ENCODE assay signal across 28 cellular contexts in the genomic region with DNA sequence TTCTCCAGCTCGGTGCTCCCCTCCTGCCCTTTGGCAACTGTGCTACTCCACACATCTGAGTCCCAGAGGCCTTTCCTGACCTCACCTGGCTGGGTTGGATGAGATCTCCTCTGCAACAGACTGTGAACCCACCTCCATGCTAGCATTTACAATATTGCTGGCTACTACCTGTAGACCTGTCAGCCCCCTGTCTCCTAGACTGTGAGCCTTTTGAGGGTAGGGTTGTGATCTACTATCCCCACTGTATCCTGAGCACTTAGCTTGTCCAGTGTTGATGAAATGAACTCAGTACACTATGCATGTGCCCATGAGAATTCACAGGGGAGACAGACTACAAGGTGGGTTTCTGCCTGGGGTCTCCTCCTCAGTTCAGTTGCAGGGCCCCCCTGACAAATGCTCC.
"Had no signal": no experiment of that assay in that cellular context is flagged by ENCODE, and none has a peak within 500 bp of the region (broad histone marks: within the 10 kb centered on the region; RNA-seq: fewer than 3 reads in every experiment).

No MANE protein-coding gene starts in this region.

- ATAC-seq: activated CD4-positive, alpha-beta T cell treated with anti-CD3 and anti-CD28 coated beads for 36 hours; activated CD8-positive, alpha-beta memory T cell treated with anti-CD3 and anti-CD28 coated beads, Interleukin-2, amount 10 ng/mL, durations not matched to agents 7 days and 5 days; activated CD8-positive, alpha-beta T cell treated with anti-CD3 and anti-CD28 coated beads, Interleukin-2, amount 10 ng/mL, durations not matched to agents 7 days and 5 days; activated naive CD4-positive, alpha-beta T cell treated with anti-CD3 and anti-CD28 coated beads, Interleukin-2, amount 50 U/mL, for 72 hours; gastroesophageal sphincter had no signal

- H3K4me1 ChIP-seq: ascending aorta, breast epithelium, esophagus squamous epithelium, gastroesophageal sphincter had no signal

- H3K9me3 Mint-ChIP-seq: activated CD4-positive, alpha-beta memory T cell treated with anti-CD3 and anti-CD28 coated beads for 36 hours; activated CD4-positive, alpha-beta T cell treated with anti-CD3 and anti-CD28 coated beads, Interleukin-2, amount 10 ng/mL, durations not matched to agents 24 days and 14 days; activated naive CD4-positive, alpha-beta T cell treated with anti-CD3 and anti-CD28 coated beads, Interleukin-2, amount 10 ng/mL, durations not matched to agents 7 days and 5 days; activated naive CD4-positive, alpha-beta T cell treated with anti-CD3 and anti-CD28 coated beads, Interleukin-2, amount 50 U/mL, for 72 hours; activated naive CD8-positive, alpha-beta T cell treated with anti-CD3 and anti-CD28 coated beads, Interleukin-2, amount 10 ng/mL, durations not matched to agents 7 days and 5 days; central memory CD8-positive, alpha-beta T cell; dendritic cell treated with granulocyte-macrophage colony-stimulating factor and Interleukin-4, amounts not matched to agents 40 ng/mL and 50 ng/mL, for 4 days had no signal

- DNase-seq: activated CD4-positive, alpha-beta memory T cell treated with anti-CD3 and anti-CD28 coated beads for 36 hours; activated CD4-positive, alpha-beta T cell treated with anti-CD3 and anti-CD28 coated beads for 36 hours; activated CD4-positive, alpha-beta T cell treated with anti-CD3 and anti-CD28 coated beads, Interleukin-2, amount 10 ng/mL, durations not matched to agents 24 days and 14 days; activated CD4-positive, CD25-positive, alpha-beta regulatory T cell; activated CD4-positive, CD25-positive, alpha-beta regulatory T cell treated with anti-CD3 and anti-CD28 coated beads, Interleukin-2, amount 50 U/mL, for 72 hours; activated CD8-positive, alpha-beta memory T cell treated with anti-CD3 and anti-CD28 coated beads, Interleukin-2, amount 10 ng/mL, durations not matched to agents 7 days and 5 days; activated CD8-positive, alpha-beta memory T cell treated with anti-CD3 and anti-CD28 coated beads, Interleukin-2, amount 50 U/mL, for 4 hours; activated CD8-positive, alpha-beta T cell treated with anti-CD3 and anti-CD28 coated beads, Interleukin-2, amount 10 ng/mL, durations not matched to agents 7 days and 5 days; activated gamma-delta T cell; activated naive CD4-positive, alpha-beta T cell; activated naive CD4-positive, alpha-beta T cell treated with anti-CD3 and anti-CD28 coated beads, Interleukin-2, amount 10 ng/mL, durations not matched to agents 7 days and 5 days; activated naive CD8-positive, alpha-beta T cell treated with anti-CD3 and anti-CD28 coated beads, Interleukin-2, amount 10 ng/mL, durations not matched to agents 7 days and 5 days; activated T-cell treated with anti-CD3 and anti-CD28 coated beads, Interleukin-2, amount 50 U/mL, for 1 hour; activated T-cell treated with anti-CD3 and anti-CD28 coated beads, Interleukin-2, amount 50 U/mL, for 48 hours; dorsolateral prefrontal cortex; effector memory CD4-positive, alpha-beta T cell; erythroblast; esophagus squamous epithelium; foreskin melanocyte; T-helper 2 cell had no signal

- H3K27me3 ChIP-seq: ascending aorta, breast epithelium, dorsolateral prefrontal cortex had no signal

- H3K9me3 ChIP-seq: ascending aorta, breast epithelium, esophagus squamous epithelium, gastroesophageal sphincter had no signal

- H3K36me3 Mint-ChIP-seq: activated CD4-positive, alpha-beta memory T cell treated with anti-CD3 and anti-CD28 coated beads for 36 hours; activated CD8-positive, alpha-beta memory T cell treated with anti-CD3 and anti-CD28 coated beads, Interleukin-2, amount 10 ng/mL, durations not matched to agents 7 days and 5 days; activated naive CD4-positive, alpha-beta T cell treated with anti-CD3 and anti-CD28 coated beads, Interleukin-2, amount 10 ng/mL, durations not matched to agents 7 days and 5 days; activated naive CD4-positive, alpha-beta T cell treated with anti-CD3 and anti-CD28 coated beads, Interleukin-2, amount 50 U/mL, for 72 hours; activated naive CD8-positive, alpha-beta T cell treated with anti-CD3 and anti-CD28 coated beads, Interleukin-2, amount 10 ng/mL, durations not matched to agents 7 days and 5 days; brain had no signal

- H3K4me1 Mint-ChIP-seq: activated CD4-positive, alpha-beta T cell treated with anti-CD3 and anti-CD28 coated beads for 36 hours; activated CD4-positive, alpha-beta T cell treated with anti-CD3 and anti-CD28 coated beads, Interleukin-2, amount 10 ng/mL, durations not matched to agents 24 days and 14 days; activated CD8-positive, alpha-beta memory T cell treated with anti-CD3 and anti-CD28 coated beads, Interleukin-2, amount 10 ng/mL, durations not matched to agents 7 days and 5 days; activated naive CD4-positive, alpha-beta T cell treated with anti-CD3 and anti-CD28 coated beads, Interleukin-2, amount 10 ng/mL, durations not matched to agents 7 days and 5 days; activated naive CD8-positive, alpha-beta T cell treated with anti-CD3 and anti-CD28 coated beads, Interleukin-2, amount 10 ng/mL, durations not matched to agents 7 days and 5 days; central memory CD8-positive, alpha-beta T cell had no signal

- H3K27me3 Mint-ChIP-seq: activated CD4-positive, alpha-beta T cell treated with anti-CD3 and anti-CD28 coated beads, Interleukin-2, amount 10 ng/mL, durations not matched to agents 24 days and 14 days; activated CD8-positive, alpha-beta memory T cell treated with anti-CD3 and anti-CD28 coated beads, Interleukin-2, amount 10 ng/mL, durations not matched to agents 7 days and 5 days; activated naive CD4-positive, alpha-beta T cell treated with anti-CD3 and anti-CD28 coated beads, Interleukin-2, amount 10 ng/mL, durations not matched to agents 7 days and 5 days had no signal

- H3K4me3 Mint-ChIP-seq: activated CD4-positive, alpha-beta memory T cell treated with anti-CD3 and anti-CD28 coated beads for 36 hours; activated CD4-positive, alpha-beta T cell treated with anti-CD3 and anti-CD28 coated beads for 36 hours; activated CD4-positive, alpha-beta T cell treated with anti-CD3 and anti-CD28 coated beads, Interleukin-2, amount 10 ng/mL, durations not matched to agents 24 days and 14 days; activated CD8-positive, alpha-beta memory T cell treated with anti-CD3 and anti-CD28 coated beads, Interleukin-2, amount 10 ng/mL, durations not matched to agents 7 days and 5 days; activated CD8-positive, alpha-beta T cell treated with anti-CD3 and anti-CD28 coated beads, Interleukin-2, amount 10 ng/mL, durations not matched to agents 7 days and 5 days; activated naive CD4-positive, alpha-beta T cell treated with anti-CD3 and anti-CD28 coated beads, Interleukin-2, amount 10 ng/mL, durations not matched to agents 7 days and 5 days; activated naive CD8-positive, alpha-beta T cell treated with anti-CD3 and anti-CD28 coated beads, Interleukin-2, amount 10 ng/mL, durations not matched to agents 7 days and 5 days; brain; central memory CD8-positive, alpha-beta T cell; dendritic cell treated with granulocyte-macrophage colony-stimulating factor and Interleukin-4, amounts not matched to agents 40 ng/mL and 50 ng/mL, for 4 days had no signal

- H3K27ac ChIP-seq: ascending aorta, breast epithelium, coronary artery, dorsolateral prefrontal cortex, esophagus squamous epithelium, gastroesophageal sphincter had no signal

- H3K27ac Mint-ChIP-seq: activated CD4-positive, alpha-beta memory T cell treated with anti-CD3 and anti-CD28 coated beads for 36 hours; activated CD4-positive, alpha-beta T cell treated with anti-CD3 and anti-CD28 coated beads for 36 hours; activated CD4-positive, alpha-beta T cell treated with anti-CD3 and anti-CD28 coated beads, Interleukin-2, amount 10 ng/mL, durations not matched to agents 24 days and 14 days; activated CD8-positive, alpha-beta memory T cell treated with anti-CD3 and anti-CD28 coated beads, Interleukin-2, amount 10 ng/mL, durations not matched to agents 7 days and 5 days; activated CD8-positive, alpha-beta T cell treated with anti-CD3 and anti-CD28 coated beads, Interleukin-2, amount 10 ng/mL, durations not matched to agents 7 days and 5 days; activated naive CD4-positive, alpha-beta T cell treated with anti-CD3 and anti-CD28 coated beads, Interleukin-2, amount 10 ng/mL, durations not matched to agents 7 days and 5 days; activated naive CD4-positive, alpha-beta T cell treated with anti-CD3 and anti-CD28 coated beads, Interleukin-2, amount 50 U/mL, for 72 hours; activated naive CD8-positive, alpha-beta T cell treated with anti-CD3 and anti-CD28 coated beads, Interleukin-2, amount 10 ng/mL, durations not matched to agents 7 days and 5 days; brain; dendritic cell treated with granulocyte-macrophage colony-stimulating factor and Interleukin-4, amounts not matched to agents 40 ng/mL and 50 ng/mL, for 4 days had no signal

- H3K36me3 ChIP-seq: ascending aorta, breast epithelium, esophagus squamous epithelium, gastroesophageal sphincter had no signal

- H3K4me3 ChIP-seq: ascending aorta, breast epithelium, coronary artery, dorsolateral prefrontal cortex, esophagus squamous epithelium, gastroesophageal sphincter had no signal
